Comparison of ENCODE assay signal across 10 cellular contexts in genomic region chr2:71456617-71457016, GRCh38. TPM values are rescaled to one million over a fixed set of nuclear protein-coding genes. Genes with fewer than 3 reads are reported as not detected.
DNase-seq lines count a peak whose midpoint lies in the region; ATAC-seq, FAIRE-seq and TF ChIP-seq lines count a peak whose summit lies in the region.
"Had no signal": no experiment of that assay in that cellular context is flagged by ENCODE, and none has a peak within 500 bp of the region (broad histone marks: within the 10 kb centered on the region; RNA-seq: fewer than 3 reads in every experiment).

No MANE protein-coding gene starts in this region.

- H3K9me3 ChIP-seq in HUES6 (ENCODE audit: control insufficient read depth, insufficient read depth, low read depth, low read length): no peaks in the 10 kb centered on the region
- H3K9me3 ChIP-seq in small intestine (ENCODE audit: control insufficient read depth, low read depth): no peaks in the 10 kb centered on the region
- no peaks in the 10 kb centered on the region for H3K9me3 ChIP-seq in HAP-1
- no peaks in the 10 kb centered on the region for H3K9me3 ChIP-seq in uterus

- TF ChIP-seq CTCF in uterus (IDR thresholded peaks at IDR 0.05): no peak

- no peak overlapping the region for H2BK15ac ChIP-seq in mesendoderm (replicated peaks; ENCODE audit: low read depth)

- peak overlapping the region; percentile 87 for H3K56ac ChIP-seq in mesendoderm (ENCODE audit: low read length)

- H3K4me2 ChIP-seq in mesendoderm (ENCODE audit: low read length): no peak overlapping the region

- H3K9me3 Mint-ChIP-seq in dendritic cell treated with granulocyte-macrophage colony-stimulating factor and Interleukin-4, amounts not matched to agents 40 ng/mL and 50 ng/mL, for 4 days: no peaks in the 10 kb centered on the region
- H3K9me3 Mint-ChIP-seq: activated T-cell treated with anti-CD3 and anti-CD28 coated beads, Interleukin-2, amount 50 U/mL, for 72 hours had no signal

- peaks cover 66% of the 10 kb centered on the region for H3K36me3 Mint-ChIP-seq in dendritic cell treated with granulocyte-macrophage colony-stimulating factor and Interleukin-4, amounts not matched to agents 40 ng/mL and 50 ng/mL, for 4 days (ENCODE audit: low read depth)

- H3K23ac ChIP-seq in mesendoderm (ENCODE audit: low read length): no peak overlapping the region

- H3K4me3 ChIP-seq in HUES6 (ENCODE audit: low read depth, low read length): peak overlapping the region; percentile 27
- H3K4me3 ChIP-seq in mesendoderm (ENCODE audit: low read length): no peak overlapping the region
- no peak overlapping the region for H3K4me3 ChIP-seq in small intestine (ENCODE audit: low read depth in 1 of 2, low read length in 2 of 2)
- no peak overlapping the region for H3K4me3 ChIP-seq in HAP-1
- no peak overlapping the region for H3K4me3 ChIP-seq in uterus

- TF ChIP-seq POLR2A in uterus (IDR thresholded peaks at IDR 0.05): no peak

- no CpG with 5 or more reads among the region's 1 CpG for WGBS in mesendoderm (ENCODE audit: extremely low coverage, insufficient coverage, low lambda C conversion rate)
- 5 to 51% (median 30%) methylated on average over 1 of the region's 1 CpG for WGBS in small intestine, 3 donors

- H3K27ac Mint-ChIP-seq in dendritic cell treated with granulocyte-macrophage colony-stimulating factor and Interleukin-4, amounts not matched to agents 40 ng/mL and 50 ng/mL, for 4 days: peak overlapping the region; percentile 80
- H3K27ac Mint-ChIP-seq: activated T-cell treated with anti-CD3 and anti-CD28 coated beads, Interleukin-2, amount 50 U/mL, for 72 hours had no signal

- H3K36me3 ChIP-seq in HUES6 (ENCODE audit: control insufficient read depth, insufficient read depth, low read length) (no peaks in the 10 kb centered on the region), mesendoderm (ENCODE audit: control insufficient read depth, insufficient read depth, low read length) (no peaks in the 10 kb centered on the region), small intestine (ENCODE audit: control insufficient read depth in 2 of 2, insufficient read depth in 2 of 2, low read length in 2 of 2) (no peaks in the 10 kb centered on the region), HAP-1 (replicated peaks) (no peaks in the 10 kb centered on the region), uterus (no peaks in the 10 kb centered on the region)

- H4K5ac ChIP-seq in mesendoderm (ENCODE audit: low read length): peak overlapping the region; percentile 13

- H3K4me1 ChIP-seq in HUES6 (ENCODE audit: control insufficient read depth, insufficient read depth, low read length) (peaks cover 49% of the 10 kb centered on the region), mesendoderm (ENCODE audit: control insufficient read depth, low read depth, low read length) (peaks cover 25% of the 10 kb centered on the region), small intestine (ENCODE audit: control insufficient read depth in 2 of 2, insufficient read depth in 1 of 2, low read depth in 1 of 2, low read length in 1 of 2) (peaks cover 0 to 7% of the 10 kb centered on the region in 2 donors), HAP-1 (no peaks in the 10 kb centered on the region), uterus (no peaks in the 10 kb centered on the region)
- H3K4me1 ChIP-seq: parathyroid adenoma had no signal

- peaks cover 82% of the 10 kb centered on the region for H3K4me1 Mint-ChIP-seq in dendritic cell treated with granulocyte-macrophage colony-stimulating factor and Interleukin-4, amounts not matched to agents 40 ng/mL and 50 ng/mL, for 4 days (ENCODE audit: low read depth)

- peaks cover 6% of the 10 kb centered on the region for H3K27me3 Mint-ChIP-seq in dendritic cell treated with granulocyte-macrophage colony-stimulating factor and Interleukin-4, amounts not matched to agents 40 ng/mL and 50 ng/mL, for 4 days

- peak overlapping the region; percentile 65 for H2BK5ac ChIP-seq in mesendoderm (ENCODE audit: low read length)

- no peak overlapping the region for H2BK120ac ChIP-seq in mesendoderm (ENCODE audit: low read depth, low read length)

- peaks cover 28% of the 10 kb centered on the region for H3K27me3 ChIP-seq in HUES6 (ENCODE audit: control insufficient read depth, insufficient read depth, low read length)
- no peaks in the 10 kb centered on the region for H3K27me3 ChIP-seq in mesendoderm (ENCODE audit: insufficient read depth, low read length, poor library complexity)
- peaks cover 3 to 12% of the 10 kb centered on the region in 2 donors for H3K27me3 ChIP-seq in small intestine (ENCODE audit: control insufficient read depth in 2 of 2, insufficient read depth in 2 of 2, low read length in 2 of 2)
- H3K27me3 ChIP-seq in HAP-1 (ENCODE audit: low read depth): no peaks in the 10 kb centered on the region
- peaks cover 0 to 4% of the 10 kb centered on the region in 2 donors for H3K27me3 ChIP-seq in uterus

- H3K9ac ChIP-seq in HUES6 (ENCODE audit: low read length) (peak overlapping the region; percentile 75), mesendoderm (ENCODE audit: low read length) (peak overlapping the region; percentile 41)
- H3K9ac ChIP-seq: parathyroid adenoma had no signal

- in situ Hi-C loops in HAP-1 (cut with MboI; ENCODE audit: low sequenced_read_pairs): no loop called here

- no peak for ATAC-seq in HG03565 (IDR thresholded peaks at IDR 0.05; ENCODE audit: unreplicated experiment)
- ATAC-seq: activated T-cell treated with anti-CD3 and anti-CD28 coated beads, Interleukin-2, amount 50 U/mL, for 72 hours had no signal

- H2AK5ac ChIP-seq in mesendoderm (ENCODE audit: low read length): no peak overlapping the region

- DNase-seq in mesendoderm: peak; percentile 58
- DNase-seq in small intestine: peak; percentile 16
- DNase-seq in HAP-1 (ENCODE audit: low spot score in 2 of 2): no peak
- DNase-seq in uterus: no peak
- DNase-seq: activated T-cell treated with anti-CD3 and anti-CD28 coated beads, Interleukin-2, amount 50 U/mL, for 72 hours; NCI-H2171 treated with DMSO at 0.1 percent for 48 hours had no signal

- H3K79me2 ChIP-seq in mesendoderm (ENCODE audit: control insufficient read depth, insufficient read depth, low read length): no peaks in the 10 kb centered on the region
- H3K79me2 ChIP-seq: parathyroid adenoma had no signal

- no peak for FAIRE-seq in small intestine (lab: Jason Lieb, UNC)

- H4K8ac ChIP-seq in mesendoderm (ENCODE audit: low read depth, low read length): no peak overlapping the region

- H3K18ac ChIP-seq in mesendoderm (ENCODE audit: low read length): peak overlapping the region; percentile 33

- intact Hi-C loops in dendritic cell treated with granulocyte-macrophage colony-stimulating factor and Interleukin-4, amounts not matched to agents 40 ng/mL and 50 ng/mL, for 4 days (cut with micrococcal nuclease): no loop called here
- intact Hi-C loops in uterus (cut with DNase I; ENCODE audit: low total_unique reads): no loop called here

- peak overlapping the region; percentile 71; the same call in 1 of the 2 replicates for H3K27ac ChIP-seq in HUES6 (ENCODE audit: low read depth, low read length)
- H3K27ac ChIP-seq in mesendoderm (ENCODE audit: low read depth, low read length): peak overlapping the region; percentile 75
- H3K27ac ChIP-seq in small intestine (ENCODE audit: low read depth in 1 of 2, low read length in 1 of 2): no peak overlapping the region
- H3K27ac ChIP-seq in uterus: no peak overlapping the region
- H3K27ac ChIP-seq: parathyroid adenoma had no signal

- H3K4me3 Mint-ChIP-seq in dendritic cell treated with granulocyte-macrophage colony-stimulating factor and Interleukin-4, amounts not matched to agents 40 ng/mL and 50 ng/mL, for 4 days: peak overlapping the region; percentile 27
- H3K4me3 Mint-ChIP-seq: activated T-cell treated with anti-CD3 and anti-CD28 coated beads, Interleukin-2, amount 50 U/mL, for 72 hours had no signal

- no peaks in the 10 kb centered on the region for H3K79me1 ChIP-seq in mesendoderm (ENCODE audit: low read length)

- H3K4ac ChIP-seq in mesendoderm (ENCODE audit: low read depth, low read length): no peak overlapping the region

RNA-seq across cellular contexts. Expression of gene DYSF, which starts 3.3 kb away (rescaled TPM):
- 4.0 TPM for polyA plus RNA-seq in mesendoderm (2013, experiment 1 of 2)
- 3.9 TPM for polyA plus RNA-seq in mesendoderm (2013, experiment 2 of 2)
- polyA plus RNA-seq in small intestine: 1 to 10 TPM in 2 of 3 donors, under 1 TPM in 1; 0.67 to 5.0 (median 1.9) TPM
- 10 to 100 TPM in 3 of 4 donors, 1 to 10 TPM in 1; 2.6 to 20.7 (median 12.7) TPM for total RNA-seq in uterus

Comparison
In these comparisons a context has a peak if more than half of its experiments do, and no peak if none do; other contexts are left out.
1. H3K27ac ChIP-seq: peak in HUES6 (single experiment) and mesendoderm (single experiment); none in small intestine (0 of 2) and uterus (0 of 2).
2. DNase-seq: peak in mesendoderm (single experiment) and small intestine (single experiment); none in HAP-1 (0 of 2) and uterus (0 of 2).